In the genomic region with DNA sequence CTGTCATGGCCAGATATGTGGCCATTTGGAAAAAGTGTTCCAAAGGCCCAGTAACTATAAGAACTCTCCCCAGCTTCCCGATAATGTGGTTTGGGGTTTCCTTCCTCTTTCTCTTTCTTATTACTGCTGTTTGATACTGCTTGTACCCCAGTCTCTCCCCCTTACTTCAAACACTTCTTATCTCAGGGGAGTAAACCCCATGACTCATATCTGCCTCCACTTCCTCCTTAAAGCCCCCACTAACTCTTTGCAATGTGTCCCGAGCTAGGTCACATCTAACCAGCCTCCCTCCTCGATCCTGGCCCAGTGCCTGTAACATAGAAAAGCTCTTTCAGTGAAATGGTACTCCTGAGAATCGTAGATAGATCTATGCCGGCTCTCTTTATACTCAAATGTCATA, we compare ENCODE assay signal across 14 cellular contexts.
DNase-seq lines count a peak whose midpoint lies in the region; ATAC-seq lines count a peak whose summit lies in the region.
"Had no signal": no experiment of that assay in that cellular context is flagged by ENCODE, and none has a peak within 500 bp of the region (broad histone marks: within the 10 kb centered on the region; RNA-seq: fewer than 3 reads in every experiment).

No MANE protein-coding gene starts in this region.

- no peak overlapping the region for H3K4me3 Mint-ChIP-seq in activated T-helper 17 cell treated with anti-CD3 and anti-CD28 coated beads, Interleukin-2, amount 50 U/mL, for 72 hours
- H3K4me3 Mint-ChIP-seq in stimulated activated naive CD8-positive, alpha-beta T cell treated with anti-CD3 and anti-CD28 coated beads, Interleukin-15, amount 100 ng/mL, for 72 hours: peak overlapping the region; percentile 3 to 7
- no peak overlapping the region for H3K4me3 Mint-ChIP-seq in stimulated activated effector memory CD8-positive, alpha-beta T cell treated with anti-CD3 and anti-CD28 coated beads, Interleukin-12 subunit alpha, Interleukin-12 subunit beta, amount 100 ng/mL, for 72 hours

- H3K9me3 Mint-ChIP-seq in activated T-helper 17 cell treated with anti-CD3 and anti-CD28 coated beads, Interleukin-2, amount 50 U/mL, for 72 hours: no peaks in the 10 kb centered on the region
- no peaks in the 10 kb centered on the region for H3K9me3 Mint-ChIP-seq in stimulated activated naive CD8-positive, alpha-beta T cell treated with anti-CD3 and anti-CD28 coated beads, Interleukin-15, amount 100 ng/mL, for 72 hours
- no peaks in the 10 kb centered on the region for H3K9me3 Mint-ChIP-seq in stimulated activated effector memory CD8-positive, alpha-beta T cell treated with anti-CD3 and anti-CD28 coated beads, Interleukin-12 subunit alpha, Interleukin-12 subunit beta, amount 100 ng/mL, for 72 hours

- DNase-seq in NCI-H1092 treated with DMSO at 0.1 percent for 48 hours (lab: John Stamatoyannopoulos, UW) (peak; percentile 39), NCI-H1092 (lab: John Stamatoyannopoulos, UW) (no peak)
- DNase-seq in stimulated activated naive CD8-positive, alpha-beta T cell treated with anti-CD3 and anti-CD28 coated beads, Interleukin-15, amount 100 ng/mL, for 72 hours: no peak
- DNase-seq in stimulated activated effector memory CD8-positive, alpha-beta T cell treated with anti-CD3 and anti-CD28 coated beads, Interleukin-12 subunit alpha, Interleukin-12 subunit beta, amount 100 ng/mL, for 72 hours (ENCODE audit: low spot score in 2 of 2): no peak
- no peak for DNase-seq in activated CD4-positive, alpha-beta T cell treated with anti-CD3 and anti-CD28 coated beads for 1 hour
- DNase-seq: 8988T; activated effector memory CD4-positive, alpha-beta T cell treated with anti-CD3 and anti-CD28 coated beads, Interleukin-2, amount 50 U/mL, for 16 hours; hypothalamus; NCI-H446 treated with DMSO at 0.1 percent for 48 hours; T1000; upper lobe of left lung had no signal

- H3K4me1 Mint-ChIP-seq in activated T-helper 17 cell treated with anti-CD3 and anti-CD28 coated beads, Interleukin-2, amount 50 U/mL, for 72 hours: peaks cover 4% of the 10 kb centered on the region
- H3K4me1 Mint-ChIP-seq in stimulated activated naive CD8-positive, alpha-beta T cell treated with anti-CD3 and anti-CD28 coated beads, Interleukin-15, amount 100 ng/mL, for 72 hours: peaks cover 13% of the 10 kb centered on the region
- H3K4me1 Mint-ChIP-seq in stimulated activated effector memory CD8-positive, alpha-beta T cell treated with anti-CD3 and anti-CD28 coated beads, Interleukin-12 subunit alpha, Interleukin-12 subunit beta, amount 100 ng/mL, for 72 hours: no peaks in the 10 kb centered on the region

- peak; percentile 78 for ATAC-seq in HG03432 (IDR thresholded peaks at IDR 0.05; ENCODE audit: unreplicated experiment)
- no peak for ATAC-seq in activated T-helper 17 cell treated with anti-CD3 and anti-CD28 coated beads, Interleukin-2, amount 50 U/mL, for 72 hours (replicated peaks)
- ATAC-seq in stimulated activated naive CD8-positive, alpha-beta T cell treated with anti-CD3 and anti-CD28 coated beads, Interleukin-15, amount 100 ng/mL, for 72 hours: no peak
- ATAC-seq in HG03108 (IDR thresholded peaks at IDR 0.05; ENCODE audit: unreplicated experiment): no peak
- no peak for ATAC-seq in stimulated activated effector memory CD8-positive, alpha-beta T cell treated with anti-CD3 and anti-CD28 coated beads, Interleukin-12 subunit alpha, Interleukin-12 subunit beta, amount 100 ng/mL, for 72 hours

- peaks cover 8% of the 10 kb centered on the region for H3K27me3 Mint-ChIP-seq in activated T-helper 17 cell treated with anti-CD3 and anti-CD28 coated beads, Interleukin-2, amount 50 U/mL, for 72 hours
- H3K27me3 Mint-ChIP-seq in stimulated activated naive CD8-positive, alpha-beta T cell treated with anti-CD3 and anti-CD28 coated beads, Interleukin-15, amount 100 ng/mL, for 72 hours: peaks cover 10% of the 10 kb centered on the region

- H3K36me3 Mint-ChIP-seq in activated T-helper 17 cell treated with anti-CD3 and anti-CD28 coated beads, Interleukin-2, amount 50 U/mL, for 72 hours (ENCODE audit: low read depth): no peaks in the 10 kb centered on the region
- no peaks in the 10 kb centered on the region for H3K36me3 Mint-ChIP-seq in stimulated activated effector memory CD8-positive, alpha-beta T cell treated with anti-CD3 and anti-CD28 coated beads, Interleukin-12 subunit alpha, Interleukin-12 subunit beta, amount 100 ng/mL, for 72 hours

- H3K27ac Mint-ChIP-seq in activated T-helper 17 cell treated with anti-CD3 and anti-CD28 coated beads, Interleukin-2, amount 50 U/mL, for 72 hours: peak overlapping the region; percentile 65
- peak overlapping the region; percentile 7 to 93 for H3K27ac Mint-ChIP-seq in stimulated activated naive CD8-positive, alpha-beta T cell treated with anti-CD3 and anti-CD28 coated beads, Interleukin-15, amount 100 ng/mL, for 72 hours
- H3K27ac Mint-ChIP-seq in stimulated activated effector memory CD8-positive, alpha-beta T cell treated with anti-CD3 and anti-CD28 coated beads, Interleukin-12 subunit alpha, Interleukin-12 subunit beta, amount 100 ng/mL, for 72 hours: no peak overlapping the region

Comparison
In these comparisons a context has a peak if more than half of its experiments do, and no peak if none do; other contexts are left out.
1. H3K4me3 Mint-ChIP-seq: peak in stimulated activated naive CD8-positive, alpha-beta T cell treated with anti-CD3 and anti-CD28 coated beads, Interleukin-15, amount 100 ng/mL, for 72 hours (2 of 2); none in activated T-helper 17 cell treated with anti-CD3 and anti-CD28 coated beads, Interleukin-2, amount 50 U/mL, for 72 hours (single experiment) and stimulated activated effector memory CD8-positive, alpha-beta T cell treated with anti-CD3 and anti-CD28 coated beads, Interleukin-12 subunit alpha, Interleukin-12 subunit beta, amount 100 ng/mL, for 72 hours (single experiment).